8 cellular contexts compared by ENCODE assay signal in the genomic region with DNA sequence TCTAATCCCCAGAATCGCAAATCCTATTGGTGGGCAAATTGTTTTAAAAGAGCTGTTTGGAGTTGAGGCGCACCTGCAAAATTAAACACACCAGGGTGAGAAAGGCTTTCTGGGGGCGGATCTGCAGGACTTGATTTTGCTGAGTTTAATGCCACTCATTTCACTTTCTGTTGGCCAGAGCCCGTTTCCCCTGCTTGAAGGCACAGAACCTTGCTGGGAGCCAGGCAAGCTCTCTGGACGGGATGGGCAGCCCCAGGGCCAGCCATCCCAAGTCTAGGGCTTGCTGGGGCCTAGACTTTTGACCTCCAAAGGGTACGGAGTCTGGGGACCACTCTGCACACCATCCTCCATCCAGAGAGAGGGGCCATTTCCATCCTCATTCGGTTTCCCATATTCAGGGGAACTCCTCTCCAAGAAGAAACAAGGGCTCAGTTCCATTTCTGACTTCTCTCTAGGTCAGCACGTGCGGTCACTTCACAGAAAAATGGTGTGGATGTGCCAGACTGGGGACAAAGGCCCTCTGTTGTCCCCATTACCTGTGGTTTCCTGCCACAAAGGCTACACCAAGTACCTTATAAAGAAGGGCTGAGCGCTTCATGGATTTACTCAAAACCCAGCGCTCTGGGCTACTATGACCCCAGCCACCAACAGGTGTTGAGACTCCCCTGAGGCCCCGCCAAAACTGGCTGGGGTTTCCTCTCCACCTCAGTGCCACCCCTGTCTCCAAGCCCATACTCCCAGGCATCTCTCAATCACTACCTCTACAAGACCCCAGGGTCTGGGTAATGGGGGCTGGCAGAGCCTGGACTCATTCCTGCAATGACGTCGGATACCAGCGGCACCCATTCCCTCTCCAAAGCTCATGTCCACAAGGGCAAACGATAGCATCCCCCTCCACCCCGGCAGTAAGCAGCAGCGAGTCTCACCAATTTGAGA.
DNase-seq lines count a peak whose midpoint lies in the region; ATAC-seq and TF ChIP-seq lines count a peak whose summit lies in the region.

No MANE protein-coding gene starts in this region.

- H3K4me1 Mint-ChIP-seq in CD8-positive, alpha-beta memory T cell, result peaks cover 32 to 61% (median 41%) of the 10 kb centered on the region in 3 donors
- H3K4me1 Mint-ChIP-seq in activated T-helper 2 cell treated with anti-CD3 and anti-CD28 coated beads, Interferon-gamma antibody, Interleukin-2, Interleukin-4, amounts not matched to agents 10 μg/mL and 5 μg/mL and 100 μg/mL, durations not matched to agents 14 hours and 24 hours and 36 hours (ENCODE audit: low read depth), result peaks cover 63% of the 10 kb centered on the region
- peaks cover 66% of the 10 kb centered on the region for H3K4me1 Mint-ChIP-seq in nephron

- H3K36me3 ChIP-seq in CD8-positive, alpha-beta memory T cell (ENCODE audit: insufficient read depth, low read length), result no peaks in the 10 kb centered on the region
- H3K36me3 ChIP-seq in HEK293 (ENCODE audit: control insufficient read depth in 2 of 2, insufficient read depth in 1 of 2, low read length in 2 of 2), result no peaks in the 10 kb centered on the region

- H3K4me3 Mint-ChIP-seq in CD8-positive, alpha-beta memory T cell, result peak overlapping the region in 4 of 7 donors; percentile 27 to 64 (median 52)
- peak overlapping the region; percentile 39 for H3K4me3 Mint-ChIP-seq in activated T-helper 2 cell treated with anti-CD3 and anti-CD28 coated beads, Interferon-gamma antibody, Interleukin-2, Interleukin-4, amounts not matched to agents 10 μg/mL and 5 μg/mL and 100 μg/mL, durations not matched to agents 14 hours and 24 hours and 36 hours (ENCODE audit: low read depth)
- H3K4me3 Mint-ChIP-seq in nephron, result peak overlapping the region; percentile 68 to 81 (median 80)

- no peak for TF ChIP-seq CTCF in HEK293 (tag by site-specific recombination; IDR thresholded peaks at IDR 0.05)
- TF ChIP-seq CTCF in nephron (IDR thresholded peaks at IDR 0.05; ENCODE audit: unreplicated experiment in 3 of 3), result no peak

- peak overlapping the region in 5 of 8 donors; percentile 3 to 76 (median 74) for H3K27ac Mint-ChIP-seq in CD8-positive, alpha-beta memory T cell
- H3K27ac Mint-ChIP-seq in activated T-helper 2 cell treated with anti-CD3 and anti-CD28 coated beads, Interferon-gamma antibody, Interleukin-2, Interleukin-4, amounts not matched to agents 10 μg/mL and 5 μg/mL and 100 μg/mL, durations not matched to agents 14 hours and 24 hours and 36 hours, result peak overlapping the region; percentile 96
- H3K27ac Mint-ChIP-seq in nephron, result peak overlapping the region; percentile 97 to 98 (median 98)

- intact Hi-C loops in activated T-helper 2 cell treated with anti-CD3 and anti-CD28 coated beads, Interferon-gamma antibody, Interleukin-2, Interleukin-4, amounts not matched to agents 10 μg/mL and 5 μg/mL and 100 μg/mL, durations not matched to agents 14 hours and 24 hours and 36 hours (cut with micrococcal nuclease), result loop anchor here (5.0 to 10.0 kb wide), 4 partner anchors 104 to 521 kb away; no protein-coding TSS in a partner anchor

- POLR2A ChIA-PET in CD8-positive, alpha-beta memory T cell (lab: Charles Lee), result no interaction called here
- POLR2A ChIA-PET in HEK293 (lab: Yijun Ruan, JAX), result no interaction called here

- no peaks in the 10 kb centered on the region for H3K9me3 Mint-ChIP-seq in CD8-positive, alpha-beta memory T cell
- peaks cover 17% of the 10 kb centered on the region for H3K9me3 Mint-ChIP-seq in activated T-helper 2 cell treated with anti-CD3 and anti-CD28 coated beads, Interferon-gamma antibody, Interleukin-2, Interleukin-4, amounts not matched to agents 10 μg/mL and 5 μg/mL and 100 μg/mL, durations not matched to agents 14 hours and 24 hours and 36 hours
- no peaks in the 10 kb centered on the region for H3K9me3 Mint-ChIP-seq in nephron

- peaks cover 0 to 2% (median 0%) of the 10 kb centered on the region in 3 donors for H3K36me3 Mint-ChIP-seq in CD8-positive, alpha-beta memory T cell
- H3K36me3 Mint-ChIP-seq in activated T-helper 2 cell treated with anti-CD3 and anti-CD28 coated beads, Interferon-gamma antibody, Interleukin-2, Interleukin-4, amounts not matched to agents 10 μg/mL and 5 μg/mL and 100 μg/mL, durations not matched to agents 14 hours and 24 hours and 36 hours (ENCODE audit: low read depth), result peaks cover 30% of the 10 kb centered on the region
- H3K36me3 Mint-ChIP-seq in nephron (ENCODE audit: low read depth), result peaks cover 3% of the 10 kb centered on the region

- no peak for DNase-seq in CD8-positive, alpha-beta memory T cell
- DNase-seq in activated T-helper 2 cell treated with anti-CD3 and anti-CD28 coated beads, Interferon-gamma antibody, Interleukin-2, Interleukin-4, amounts not matched to agents 10 μg/mL and 5 μg/mL and 100 μg/mL, durations not matched to agents 14 hours and 24 hours and 36 hours (ENCODE audit: low spot score), result no peak
- no peak for DNase-seq in stimulated activated CD4-positive, alpha-beta T cell treated with anti-CD3 and anti-CD28 coated beads, Interleukin-12 subunit alpha, Interleukin-12 subunit beta, amount 100 ng/mL, for 4 hours
- no peak for DNase-seq in COLO668 (lab: John Stamatoyannopoulos, UW; ENCODE audit: unreplicated experiment)
- DNase-seq in superior temporal gyrus (ENCODE audit: extremely low spot score), result no peak

- H3K4me1 ChIP-seq in CD8-positive, alpha-beta memory T cell (ENCODE audit: insufficient read depth, low read length), result peaks cover 30% of the 10 kb centered on the region
- peaks cover 3% of the 10 kb centered on the region; the same call in 1 of the 2 replicates for H3K4me1 ChIP-seq in HEK293 (ENCODE audit: control insufficient read depth, insufficient read depth, low read length)

- H3K4me3 ChIP-seq in CD8-positive, alpha-beta memory T cell (ENCODE audit: low read length), result no peak overlapping the region
- no peak overlapping the region for H3K4me3 ChIP-seq in HEK293 (ENCODE audit: low read depth, low read length)

- peak overlapping the region; percentile 82 for H3K27ac ChIP-seq in CD8-positive, alpha-beta memory T cell (ENCODE audit: low read depth, low read length)
- no peak overlapping the region; the same call in 1 of the 2 replicates for H3K27ac ChIP-seq in HEK293 (ENCODE audit: extremely low read depth, low read depth, low read length)

- CTCF ChIA-PET in CD8-positive, alpha-beta memory T cell (lab: Charles Lee), result interaction anchor here (0.6 to 1.6 kb wide), 4 partner anchors 8 to 232 kb away, joined by 3 to 5 read pairs (median 3); a partner anchor contains a TSS
- CTCF ChIA-PET in HEK293 (lab: Yijun Ruan, JAX), result interaction anchor here (0.6 to 0.8 kb wide), 5 partner anchors 77 to 206 kb away, joined by 3 to 8 read pairs (median 3); no protein-coding TSS in a partner anchor

- ATAC-seq in HG03442 (IDR thresholded peaks at IDR 0.05; ENCODE audit: unreplicated experiment), result no peak

- H3K27me3 ChIP-seq in CD8-positive, alpha-beta memory T cell (ENCODE audit: insufficient read depth, low read length, poor library complexity, severe bottlenecking), result no peaks in the 10 kb centered on the region

- no peaks in the 10 kb centered on the region for H3K9me3 ChIP-seq in CD8-positive, alpha-beta memory T cell (ENCODE audit: low read length)
- no peaks in the 10 kb centered on the region for H3K9me3 ChIP-seq in HEK293 (ENCODE audit: control insufficient read depth, insufficient read depth, low read depth, low read length)

- H3K27me3 Mint-ChIP-seq in CD8-positive, alpha-beta memory T cell, result no peaks in the 10 kb centered on the region
- no peaks in the 10 kb centered on the region for H3K27me3 Mint-ChIP-seq in activated T-helper 2 cell treated with anti-CD3 and anti-CD28 coated beads, Interferon-gamma antibody, Interleukin-2, Interleukin-4, amounts not matched to agents 10 μg/mL and 5 μg/mL and 100 μg/mL, durations not matched to agents 14 hours and 24 hours and 36 hours (ENCODE audit: low read depth)
- peaks cover 20% of the 10 kb centered on the region for H3K27me3 Mint-ChIP-seq in nephron (ENCODE audit: low read depth)

TF ChIP-seq in HEK293, 187 proteins besides CTCF, POLR2A, EP300 and RAD21:
- TF ChIP-seq SCRT2 (tag by site-specific recombination; IDR thresholded peaks at IDR 0.05) (0 out of 2 replicates have a peak, but pooled peaks have one; percentile 17), ZNF600 (tag by site-specific recombination; IDR thresholded peaks at IDR 0.05) (no peak)
TF ChIP-seq in HEK293: peak in this region for 1.
